ENCODE assay signal across 1 cellular context in the genomic region with DNA sequence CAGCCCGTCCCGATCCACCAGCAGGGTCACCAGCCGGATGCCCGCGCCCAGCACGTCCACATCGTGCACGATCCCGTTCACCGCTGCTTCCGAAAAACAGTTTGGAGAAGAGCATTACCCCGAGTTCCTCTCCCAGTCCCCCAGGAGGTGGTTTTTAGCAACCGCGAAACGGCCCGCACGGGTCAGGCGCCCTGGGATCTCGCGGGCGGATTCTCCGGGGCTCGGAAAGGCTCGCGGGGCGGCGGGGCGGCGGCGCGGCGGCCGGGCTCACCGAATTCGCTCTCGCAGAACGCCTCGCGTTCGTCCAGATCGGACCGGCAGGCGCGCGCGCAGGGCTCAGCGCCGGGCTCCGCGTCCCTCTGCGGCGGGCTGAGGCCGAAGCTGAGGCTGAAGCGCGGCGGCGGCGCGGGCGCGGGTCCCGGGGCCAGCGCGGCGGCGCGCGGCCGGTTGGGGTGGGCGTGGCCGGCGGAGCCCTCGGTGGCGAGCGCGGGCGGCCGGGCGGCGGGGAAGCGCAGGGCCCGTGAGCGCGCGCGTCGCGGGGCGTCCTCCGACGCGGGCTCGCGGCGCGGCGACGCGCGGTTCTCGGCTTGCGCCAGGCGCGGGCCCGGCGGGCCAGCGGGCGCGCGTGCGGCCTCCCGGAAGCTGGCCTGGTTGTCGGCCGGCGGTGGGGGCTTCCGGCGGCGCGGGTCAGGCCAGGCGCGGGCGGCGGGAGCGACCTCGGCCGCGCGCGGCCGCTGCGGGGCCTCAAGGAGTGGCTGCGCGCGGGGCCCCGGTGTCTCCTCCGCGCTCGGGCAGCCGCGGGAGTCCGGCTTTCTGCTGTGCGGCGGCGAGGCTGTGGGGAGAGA.
TF ChIP-seq lines count a peak whose summit lies in the region.

No MANE protein-coding gene starts in this region.

TF ChIP-seq in K562, 482 proteins besides CTCF, POLR2A, EP300 and RAD21 (continued from another document and continues in another):
- no peak for TF ChIP-seq SRSF1 (IDR thresholded peaks at IDR 0.05; ENCODE audit: low read depth, low read length)
- peak; percentile 48 for TF ChIP-seq TBP (optimal IDR thresholded peaks at IDR 0.05; ENCODE audit: low read depth, low read length)
- TF ChIP-seq ZNF263 (CRISPR knock-in tag; IDR thresholded peaks at IDR 0.05; ENCODE audit: borderline replicate concordance), result no peak
- peak; percentile 62; the same call in 1 of the 2 replicates for TF ChIP-seq SMARCC2 (IDR thresholded peaks at IDR 0.05; ENCODE audit: low read depth)
- TF ChIP-seq E4F1 (CRISPR knock-in tag; IDR thresholded peaks at IDR 0.05; ENCODE audit: borderline replicate concordance), result no peak
- no peak for TF ChIP-seq ZNF512 (tag; IDR thresholded peaks at IDR 0.05)
- peak; percentile 67 for TF ChIP-seq HMGN3 (IDR thresholded peaks at IDR 0.05; ENCODE audit: borderline replicate concordance, extremely low read depth, insufficient read length, low read depth, low read length)
- TF ChIP-seq GTF3C2 (IDR thresholded peaks at IDR 0.05; ENCODE audit: borderline replicate concordance, extremely low read depth, insufficient read length), result no peak
- no peak for TF ChIP-seq ETS2 (tag; IDR thresholded peaks at IDR 0.05; ENCODE audit: borderline replicate concordance, poor library complexity, severe bottlenecking)
- no peak for TF ChIP-seq PTRF (tag; IDR thresholded peaks at IDR 0.05)
- no peak for TF ChIP-seq NR4A1 (CRISPR knock-in tag; IDR thresholded peaks at IDR 0.05)
- no peak for TF ChIP-seq NR4A1 (tag; IDR thresholded peaks at IDR 0.05)
- no peak for TF ChIP-seq CREBBP (IDR thresholded peaks at IDR 0.05; ENCODE audit: low read depth, low read length)
- TF ChIP-seq, protein P1, sequence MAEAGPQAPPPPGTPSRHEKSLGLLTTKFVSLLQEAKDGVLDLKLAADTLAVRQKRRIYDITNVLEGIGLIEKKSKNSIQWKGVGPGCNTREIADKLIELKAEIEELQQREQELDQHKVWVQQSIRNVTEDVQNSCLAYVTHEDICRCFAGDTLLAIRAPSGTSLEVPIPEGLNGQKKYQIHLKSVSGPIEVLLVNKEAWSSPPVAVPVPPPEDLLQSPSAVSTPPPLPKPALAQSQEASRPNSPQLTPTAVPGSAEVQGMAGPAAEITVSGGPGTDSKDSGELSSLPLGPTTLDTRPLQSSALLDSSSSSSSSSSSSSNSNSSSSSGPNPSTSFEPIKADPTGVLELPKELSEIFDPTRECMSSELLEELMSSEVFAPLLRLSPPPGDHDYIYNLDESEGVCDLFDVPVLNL (CRISPR knock-in tag; IDR thresholded peaks at IDR 0.05; ENCODE audit: low read depth), result no peak
- no peak for TF ChIP-seq SLC30A9 (CRISPR knock-in tag; IDR thresholded peaks at IDR 0.05)
- TF ChIP-seq ZNF282 (CRISPR knock-in tag; IDR thresholded peaks at IDR 0.05), result no peak
- no peak for TF ChIP-seq DACH1 (IDR thresholded peaks at IDR 0.05; ENCODE audit: partially characterized antibody)
- no peak for TF ChIP-seq NFE2 (IDR thresholded peaks at IDR 0.05; ENCODE audit: low read depth)
- peak; percentile 62; the same call in 1 of the 2 replicates for TF ChIP-seq ERF (CRISPR knock-in tag; IDR thresholded peaks at IDR 0.05)
- TF ChIP-seq SREBF1 (IDR thresholded peaks at IDR 0.05; ENCODE audit: borderline replicate concordance, low read depth, low read length), result no peak
- no peak for TF ChIP-seq RFX1 (IDR thresholded peaks at IDR 0.05)
- no peak for TF ChIP-seq ZNF41 (CRISPR knock-in tag; conservative IDR thresholded peaks at IDR 0.05)
- TF ChIP-seq DMBX1 (CRISPR knock-in tag; IDR thresholded peaks at IDR 0.05; ENCODE audit: borderline replicate concordance), result peak; percentile 65; the same call in 1 of the 2 replicates
- TF ChIP-seq AFF4 (CRISPR knock-in tag; IDR thresholded peaks at IDR 0.05), result no peak
- no peak for TF ChIP-seq MTA2 (IDR thresholded peaks at IDR 0.05; ENCODE audit: low read depth)
- TF ChIP-seq NFATC3 (IDR thresholded peaks at IDR 0.05), result peak; percentile 99
- TF ChIP-seq, protein P2, sequence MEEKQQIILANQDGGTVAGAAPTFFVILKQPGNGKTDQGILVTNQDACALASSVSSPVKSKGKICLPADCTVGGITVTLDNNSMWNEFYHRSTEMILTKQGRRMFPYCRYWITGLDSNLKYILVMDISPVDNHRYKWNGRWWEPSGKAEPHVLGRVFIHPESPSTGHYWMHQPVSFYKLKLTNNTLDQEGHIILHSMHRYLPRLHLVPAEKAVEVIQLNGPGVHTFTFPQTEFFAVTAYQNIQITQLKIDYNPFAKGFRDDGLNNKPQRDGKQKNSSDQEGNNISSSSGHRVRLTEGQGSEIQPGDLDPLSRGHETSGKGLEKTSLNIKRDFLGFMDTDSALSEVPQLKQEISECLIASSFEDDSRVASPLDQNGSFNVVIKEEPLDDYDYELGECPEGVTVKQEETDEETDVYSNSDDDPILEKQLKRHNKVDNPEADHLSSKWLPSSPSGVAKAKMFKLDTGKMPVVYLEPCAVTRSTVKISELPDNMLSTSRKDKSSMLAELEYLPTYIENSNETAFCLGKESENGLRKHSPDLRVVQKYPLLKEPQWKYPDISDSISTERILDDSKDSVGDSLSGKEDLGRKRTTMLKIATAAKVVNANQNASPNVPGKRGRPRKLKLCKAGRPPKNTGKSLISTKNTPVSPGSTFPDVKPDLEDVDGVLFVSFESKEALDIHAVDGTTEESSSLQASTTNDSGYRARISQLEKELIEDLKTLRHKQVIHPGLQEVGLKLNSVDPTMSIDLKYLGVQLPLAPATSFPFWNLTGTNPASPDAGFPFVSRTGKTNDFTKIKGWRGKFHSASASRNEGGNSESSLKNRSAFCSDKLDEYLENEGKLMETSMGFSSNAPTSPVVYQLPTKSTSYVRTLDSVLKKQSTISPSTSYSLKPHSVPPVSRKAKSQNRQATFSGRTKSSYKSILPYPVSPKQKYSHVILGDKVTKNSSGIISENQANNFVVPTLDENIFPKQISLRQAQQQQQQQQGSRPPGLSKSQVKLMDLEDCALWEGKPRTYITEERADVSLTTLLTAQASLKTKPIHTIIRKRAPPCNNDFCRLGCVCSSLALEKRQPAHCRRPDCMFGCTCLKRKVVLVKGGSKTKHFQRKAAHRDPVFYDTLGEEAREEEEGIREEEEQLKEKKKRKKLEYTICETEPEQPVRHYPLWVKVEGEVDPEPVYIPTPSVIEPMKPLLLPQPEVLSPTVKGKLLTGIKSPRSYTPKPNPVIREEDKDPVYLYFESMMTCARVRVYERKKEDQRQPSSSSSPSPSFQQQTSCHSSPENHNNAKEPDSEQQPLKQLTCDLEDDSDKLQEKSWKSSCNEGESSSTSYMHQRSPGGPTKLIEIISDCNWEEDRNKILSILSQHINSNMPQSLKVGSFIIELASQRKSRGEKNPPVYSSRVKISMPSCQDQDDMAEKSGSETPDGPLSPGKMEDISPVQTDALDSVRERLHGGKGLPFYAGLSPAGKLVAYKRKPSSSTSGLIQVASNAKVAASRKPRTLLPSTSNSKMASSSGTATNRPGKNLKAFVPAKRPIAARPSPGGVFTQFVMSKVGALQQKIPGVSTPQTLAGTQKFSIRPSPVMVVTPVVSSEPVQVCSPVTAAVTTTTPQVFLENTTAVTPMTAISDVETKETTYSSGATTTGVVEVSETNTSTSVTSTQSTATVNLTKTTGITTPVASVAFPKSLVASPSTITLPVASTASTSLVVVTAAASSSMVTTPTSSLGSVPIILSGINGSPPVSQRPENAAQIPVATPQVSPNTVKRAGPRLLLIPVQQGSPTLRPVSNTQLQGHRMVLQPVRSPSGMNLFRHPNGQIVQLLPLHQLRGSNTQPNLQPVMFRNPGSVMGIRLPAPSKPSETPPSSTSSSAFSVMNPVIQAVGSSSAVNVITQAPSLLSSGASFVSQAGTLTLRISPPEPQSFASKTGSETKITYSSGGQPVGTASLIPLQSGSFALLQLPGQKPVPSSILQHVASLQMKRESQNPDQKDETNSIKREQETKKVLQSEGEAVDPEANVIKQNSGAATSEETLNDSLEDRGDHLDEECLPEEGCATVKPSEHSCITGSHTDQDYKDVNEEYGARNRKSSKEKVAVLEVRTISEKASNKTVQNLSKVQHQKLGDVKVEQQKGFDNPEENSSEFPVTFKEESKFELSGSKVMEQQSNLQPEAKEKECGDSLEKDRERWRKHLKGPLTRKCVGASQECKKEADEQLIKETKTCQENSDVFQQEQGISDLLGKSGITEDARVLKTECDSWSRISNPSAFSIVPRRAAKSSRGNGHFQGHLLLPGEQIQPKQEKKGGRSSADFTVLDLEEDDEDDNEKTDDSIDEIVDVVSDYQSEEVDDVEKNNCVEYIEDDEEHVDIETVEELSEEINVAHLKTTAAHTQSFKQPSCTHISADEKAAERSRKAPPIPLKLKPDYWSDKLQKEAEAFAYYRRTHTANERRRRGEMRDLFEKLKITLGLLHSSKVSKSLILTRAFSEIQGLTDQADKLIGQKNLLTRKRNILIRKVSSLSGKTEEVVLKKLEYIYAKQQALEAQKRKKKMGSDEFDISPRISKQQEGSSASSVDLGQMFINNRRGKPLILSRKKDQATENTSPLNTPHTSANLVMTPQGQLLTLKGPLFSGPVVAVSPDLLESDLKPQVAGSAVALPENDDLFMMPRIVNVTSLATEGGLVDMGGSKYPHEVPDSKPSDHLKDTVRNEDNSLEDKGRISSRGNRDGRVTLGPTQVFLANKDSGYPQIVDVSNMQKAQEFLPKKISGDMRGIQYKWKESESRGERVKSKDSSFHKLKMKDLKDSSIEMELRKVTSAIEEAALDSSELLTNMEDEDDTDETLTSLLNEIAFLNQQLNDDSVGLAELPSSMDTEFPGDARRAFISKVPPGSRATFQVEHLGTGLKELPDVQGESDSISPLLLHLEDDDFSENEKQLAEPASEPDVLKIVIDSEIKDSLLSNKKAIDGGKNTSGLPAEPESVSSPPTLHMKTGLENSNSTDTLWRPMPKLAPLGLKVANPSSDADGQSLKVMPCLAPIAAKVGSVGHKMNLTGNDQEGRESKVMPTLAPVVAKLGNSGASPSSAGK (IDR thresholded peaks at IDR 0.05), result peak; percentile 41; the same call in 1 of the 2 replicates
- TF ChIP-seq CBX8 (IDR thresholded peaks at IDR 0.05; ENCODE audit: borderline replicate concordance, extremely low read depth, low read depth, low read length, poor library complexity, severe bottlenecking), result no peak
